In the genomic region with DNA sequence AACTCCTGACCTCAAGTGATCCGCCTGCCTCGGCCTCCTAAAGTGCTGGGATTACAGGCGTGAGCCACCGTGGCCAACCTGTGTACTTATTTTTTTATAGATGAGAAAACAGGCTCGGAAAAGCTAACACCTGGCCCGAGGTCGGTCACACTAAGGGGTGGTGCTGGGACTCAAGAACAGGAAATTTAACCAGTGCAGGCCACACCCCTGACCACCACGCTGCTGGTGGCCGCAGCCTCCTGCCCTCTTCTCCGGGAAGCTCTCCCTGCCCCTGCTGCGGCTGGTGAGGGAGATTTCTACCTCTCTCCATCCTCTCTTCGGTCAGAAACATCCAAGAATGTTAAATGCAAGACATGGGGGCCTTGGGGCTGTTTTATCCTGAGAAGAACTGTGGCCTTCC, we compare ENCODE assay signal across 1 cellular context.
TF ChIP-seq lines count a peak whose summit lies in the region.

No MANE protein-coding gene starts in this region.

TF ChIP-seq in SK-N-SH, 30 proteins besides CTCF, POLR2A, EP300 and RAD21 (continued from another document):
- TF ChIP-seq, protein P1, sequence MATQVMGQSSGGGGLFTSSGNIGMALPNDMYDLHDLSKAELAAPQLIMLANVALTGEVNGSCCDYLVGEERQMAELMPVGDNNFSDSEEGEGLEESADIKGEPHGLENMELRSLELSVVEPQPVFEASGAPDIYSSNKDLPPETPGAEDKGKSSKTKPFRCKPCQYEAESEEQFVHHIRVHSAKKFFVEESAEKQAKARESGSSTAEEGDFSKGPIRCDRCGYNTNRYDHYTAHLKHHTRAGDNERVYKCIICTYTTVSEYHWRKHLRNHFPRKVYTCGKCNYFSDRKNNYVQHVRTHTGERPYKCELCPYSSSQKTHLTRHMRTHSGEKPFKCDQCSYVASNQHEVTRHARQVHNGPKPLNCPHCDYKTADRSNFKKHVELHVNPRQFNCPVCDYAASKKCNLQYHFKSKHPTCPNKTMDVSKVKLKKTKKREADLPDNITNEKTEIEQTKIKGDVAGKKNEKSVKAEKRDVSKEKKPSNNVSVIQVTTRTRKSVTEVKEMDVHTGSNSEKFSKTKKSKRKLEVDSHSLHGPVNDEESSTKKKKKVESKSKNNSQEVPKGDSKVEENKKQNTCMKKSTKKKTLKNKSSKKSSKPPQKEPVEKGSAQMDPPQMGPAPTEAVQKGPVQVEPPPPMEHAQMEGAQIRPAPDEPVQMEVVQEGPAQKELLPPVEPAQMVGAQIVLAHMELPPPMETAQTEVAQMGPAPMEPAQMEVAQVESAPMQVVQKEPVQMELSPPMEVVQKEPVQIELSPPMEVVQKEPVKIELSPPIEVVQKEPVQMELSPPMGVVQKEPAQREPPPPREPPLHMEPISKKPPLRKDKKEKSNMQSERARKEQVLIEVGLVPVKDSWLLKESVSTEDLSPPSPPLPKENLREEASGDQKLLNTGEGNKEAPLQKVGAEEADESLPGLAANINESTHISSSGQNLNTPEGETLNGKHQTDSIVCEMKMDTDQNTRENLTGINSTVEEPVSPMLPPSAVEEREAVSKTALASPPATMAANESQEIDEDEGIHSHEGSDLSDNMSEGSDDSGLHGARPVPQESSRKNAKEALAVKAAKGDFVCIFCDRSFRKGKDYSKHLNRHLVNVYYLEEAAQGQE (IDR thresholded peaks at IDR 0.05; ENCODE audit: low read depth, low read length): no peak
- no peak for TF ChIP-seq ELF1 (IDR thresholded peaks at IDR 0.05)
- TF ChIP-seq FOXJ3 (CRISPR knock-in tag; IDR thresholded peaks at IDR 0.05): no peak
- TF ChIP-seq, protein P2, sequence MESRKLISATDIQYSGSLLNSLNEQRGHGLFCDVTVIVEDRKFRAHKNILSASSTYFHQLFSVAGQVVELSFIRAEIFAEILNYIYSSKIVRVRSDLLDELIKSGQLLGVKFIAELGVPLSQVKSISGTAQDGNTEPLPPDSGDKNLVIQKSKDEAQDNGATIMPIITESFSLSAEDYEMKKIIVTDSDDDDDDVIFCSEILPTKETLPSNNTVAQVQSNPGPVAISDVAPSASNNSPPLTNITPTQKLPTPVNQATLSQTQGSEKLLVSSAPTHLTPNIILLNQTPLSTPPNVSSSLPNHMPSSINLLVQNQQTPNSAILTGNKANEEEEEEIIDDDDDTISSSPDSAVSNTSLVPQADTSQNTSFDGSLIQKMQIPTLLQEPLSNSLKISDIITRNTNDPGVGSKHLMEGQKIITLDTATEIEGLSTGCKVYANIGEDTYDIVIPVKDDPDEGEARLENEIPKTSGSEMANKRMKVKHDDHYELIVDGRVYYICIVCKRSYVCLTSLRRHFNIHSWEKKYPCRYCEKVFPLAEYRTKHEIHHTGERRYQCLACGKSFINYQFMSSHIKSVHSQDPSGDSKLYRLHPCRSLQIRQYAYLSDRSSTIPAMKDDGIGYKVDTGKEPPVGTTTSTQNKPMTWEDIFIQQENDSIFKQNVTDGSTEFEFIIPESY (IDR thresholded peaks at IDR 0.05; ENCODE audit: borderline replicate concordance, low read depth): no peak
- TF ChIP-seq MEF2A (IDR thresholded peaks at IDR 0.05; ENCODE audit: borderline replicate concordance, low read depth): no peak
- TF ChIP-seq, protein P3, sequence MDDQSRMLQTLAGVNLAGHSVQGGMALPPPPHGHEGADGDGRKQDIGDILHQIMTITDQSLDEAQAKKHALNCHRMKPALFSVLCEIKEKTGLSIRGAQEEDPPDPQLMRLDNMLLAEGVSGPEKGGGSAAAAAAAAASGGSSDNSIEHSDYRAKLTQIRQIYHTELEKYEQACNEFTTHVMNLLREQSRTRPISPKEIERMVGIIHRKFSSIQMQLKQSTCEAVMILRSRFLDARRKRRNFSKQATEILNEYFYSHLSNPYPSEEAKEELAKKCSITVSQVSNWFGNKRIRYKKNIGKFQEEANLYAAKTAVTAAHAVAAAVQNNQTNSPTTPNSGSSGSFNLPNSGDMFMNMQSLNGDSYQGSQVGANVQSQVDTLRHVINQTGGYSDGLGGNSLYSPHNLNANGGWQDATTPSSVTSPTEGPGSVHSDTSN (IDR thresholded peaks at IDR 0.05): no peak
- TF ChIP-seq GATA2 (CRISPR knock-in tag; IDR thresholded peaks at IDR 0.05): no peak
- TF ChIP-seq, protein P4, sequence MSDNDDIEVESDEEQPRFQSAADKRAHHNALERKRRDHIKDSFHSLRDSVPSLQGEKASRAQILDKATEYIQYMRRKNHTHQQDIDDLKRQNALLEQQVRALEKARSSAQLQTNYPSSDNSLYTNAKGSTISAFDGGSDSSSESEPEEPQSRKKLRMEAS (IDR thresholded peaks at IDR 0.05; ENCODE audit: low read depth): no peak
- TF ChIP-seq FOSL2 (IDR thresholded peaks at IDR 0.05; ENCODE audit: borderline replicate concordance, low read depth): no peak
- TF ChIP-seq, protein P5, sequence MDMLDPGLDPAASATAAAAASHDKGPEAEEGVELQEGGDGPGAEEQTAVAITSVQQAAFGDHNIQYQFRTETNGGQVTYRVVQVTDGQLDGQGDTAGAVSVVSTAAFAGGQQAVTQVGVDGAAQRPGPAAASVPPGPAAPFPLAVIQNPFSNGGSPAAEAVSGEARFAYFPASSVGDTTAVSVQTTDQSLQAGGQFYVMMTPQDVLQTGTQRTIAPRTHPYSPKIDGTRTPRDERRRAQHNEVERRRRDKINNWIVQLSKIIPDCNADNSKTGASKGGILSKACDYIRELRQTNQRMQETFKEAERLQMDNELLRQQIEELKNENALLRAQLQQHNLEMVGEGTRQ (IDR thresholded peaks at IDR 0.05; ENCODE audit: borderline replicate concordance, low read depth, low read length): no peak
- TF ChIP-seq YY1 (IDR thresholded peaks at IDR 0.05; ENCODE audit: low read depth): no peak
- TF ChIP-seq POLR2AphosphoS5 (IDR thresholded peaks at IDR 0.05; ENCODE audit: low read depth, low read length): no peak
- no peak for TF ChIP-seq RXRA (IDR thresholded peaks at IDR 0.05; ENCODE audit: borderline replicate concordance, low read depth)
